Comparison of ENCODE assay signal across 23 cellular contexts in genomic region chr7:54680377-54681005, GRCh38.
"Had no signal": no experiment of that assay in that cellular context is flagged by ENCODE, and none has a peak within 500 bp of the region (broad histone marks: within the 10 kb centered on the region; RNA-seq: fewer than 3 reads in every experiment).

No MANE protein-coding gene starts in this region.

- H3K4me1 ChIP-seq: left lung, parathyroid adenoma, prostate gland, spleen, testis, tibial artery, upper lobe of left lung had no signal

- H3K4me3 ChIP-seq: coronary artery, left lung, prostate gland, skin epidermis, spleen, testis, tibial artery, upper lobe of left lung had no signal

- H2AFZ ChIP-seq: parathyroid adenoma had no signal

- H3K9ac ChIP-seq: parathyroid adenoma had no signal

- H3K79me2 ChIP-seq: parathyroid adenoma had no signal

- H3K27me3 ChIP-seq: left lung, spleen, testis, tibial artery, upper lobe of left lung had no signal

- H3K9me3 ChIP-seq: left lung, prostate gland, spleen, testis, tibial artery, upper lobe of left lung had no signal

- DNase-seq: dermis blood vessel endothelial cell; effector memory CD8-positive, alpha-beta T cell; hypothalamus; left cardiac atrium; left lung; mesenchymal stem cell; naive B cell; right cardiac atrium; spleen; stimulated activated CD4-positive, alpha-beta T cell treated with anti-CD3 and anti-CD28 coated beads, Interleukin-4, amount 100 ng/mL, for 4 hours; stimulated activated naive CD8-positive, alpha-beta T cell treated with anti-CD3 and anti-CD28 coated beads, Interleukin-15, Interleukin-2, amounts not matched to agents 100 U/mL and 50 U/mL, for 24 hours; substantia nigra; testis; tibial artery; upper lobe of left lung had no signal

- H3K36me3 ChIP-seq: left lung, prostate gland, spleen, tibial artery, upper lobe of left lung had no signal

- FAIRE-seq: endometrium, frontal cortex, islet of Langerhans, urothelium cell line had no signal

- H3K27ac ChIP-seq: coronary artery, left lung, parathyroid adenoma, prostate gland, skin epidermis, spleen, testis, tibial artery, upper lobe of left lung had no signal
